ENCODE assay signal across 25 cellular contexts in genomic region chr17:78966906-78967600, GRCh38. TPM values are rescaled to one million over a fixed set of nuclear protein-coding genes. Genes with fewer than 3 reads are reported as not detected.
A peak's percentile ranks its signal among the peaks of the same experiment; 100 is the strongest.
DNase-seq lines count a peak whose midpoint lies in the region; ATAC-seq, FAIRE-seq and TF ChIP-seq lines count a peak whose summit lies in the region.
"Had no signal": no experiment of that assay in that cellular context is flagged by ENCODE, and none has a peak within 500 bp of the region (broad histone marks: within the 10 kb centered on the region; RNA-seq: fewer than 3 reads in every experiment).

No MANE protein-coding gene starts in this region.

- no peaks in the 10 kb centered on the region for H3K9me1 ChIP-seq in K562 (ENCODE audit: control insufficient read depth, insufficient read depth, low read length)

- no peak overlapping the region for H3K27ac Mint-ChIP-seq in neural progenitor cell
- H3K27ac Mint-ChIP-seq: CD8-positive, alpha-beta T cell had no signal

- H3K27me3 Mint-ChIP-seq in neural progenitor cell (ENCODE audit: insufficient read depth, low read depth) = peaks cover 11% of the 10 kb centered on the region

- H3K4me1 Mint-ChIP-seq in neural progenitor cell = peaks cover 26% of the 10 kb centered on the region

- H3K9me3 ChIP-seq in BLaER1 = no peaks in the 10 kb centered on the region
- no peaks in the 10 kb centered on the region for H3K9me3 ChIP-seq in K562 (replicated peaks; ENCODE audit: control insufficient read depth, insufficient read depth, low read depth, low read length)
- no peaks in the 10 kb centered on the region for H3K9me3 ChIP-seq in osteoblast (ENCODE audit: low read depth, low read length)
- no peaks in the 10 kb centered on the region for H3K9me3 ChIP-seq in Peyer's patch
- no peaks in the 10 kb centered on the region for H3K9me3 ChIP-seq in neural progenitor cell (ENCODE audit: low read depth)
- H3K9me3 ChIP-seq: Caco-2 had no signal

- H3K4me3 Mint-ChIP-seq in neural progenitor cell = no peak overlapping the region
- H3K4me3 Mint-ChIP-seq: CD8-positive, alpha-beta T cell; IgD-negative memory B cell had no signal

- H2AFZ ChIP-seq in K562 (ENCODE audit: low read depth, low read length) (no peak overlapping the region), osteoblast (ENCODE audit: low read length) (no peak overlapping the region), neural progenitor cell (replicated peaks) (no peak overlapping the region)

- H3K36me3 Mint-ChIP-seq in neural progenitor cell = no peaks in the 10 kb centered on the region
- H3K36me3 Mint-ChIP-seq: IgD-negative memory B cell had no signal

- no peak for ATAC-seq in K562
- ATAC-seq: CD8-positive, alpha-beta T cell; SK-N-SH treated with all-trans-retinoic acid at 6 μM for 48 hours had no signal

- CTCF ChIA-PET in K562 (lab: Yijun Ruan, JAX; ENCODE audit: low intra/inter-chr PET ratio) = no interaction called here

- H3F3A ChIP-seq in neural progenitor cell (ENCODE audit: low read depth) = no peaks in the 10 kb centered on the region

- H3K4me2 ChIP-seq in BLaER1 (peak overlapping the region; percentile 89), K562 (ENCODE audit: insufficient read depth, low read length) (no peak overlapping the region), osteoblast (ENCODE audit: insufficient read depth, low read length) (no peak overlapping the region), neural progenitor cell (no peak overlapping the region)

- TF ChIP-seq CTCF in K562 (IDR thresholded peaks at IDR 0.05 in 2 of 3, conservative IDR thresholded peaks at IDR 0.05 in 1 of 3; ENCODE audit: insufficient read depth in 2 of 3, low read depth in 1 of 3, low read length in 3 of 3) (no peak), osteoblast (IDR thresholded peaks at IDR 0.05; ENCODE audit: extremely low read depth, low read depth, low read length) (no peak), Peyer's patch (IDR thresholded peaks at IDR 0.05) (no peak), neural progenitor cell (IDR thresholded peaks at IDR 0.05) (no peak)

- peak overlapping the region; percentile 30; the same call in 1 of the 2 replicates for H3K9ac ChIP-seq in BLaER1
- no peak overlapping the region for H3K9ac ChIP-seq in K562 (ENCODE audit: insufficient read depth in 1 of 2, low read depth in 2 of 2, low read length in 2 of 2)
- no peak overlapping the region for H3K9ac ChIP-seq in neural progenitor cell

- BruUV-seq in K562 (replicated peaks; lab: Mats Ljungman, UMichigan) = no TSS peak

- H3K79me2 ChIP-seq in K562 (ENCODE audit: control insufficient read depth, insufficient read depth, low read length) = no peaks in the 10 kb centered on the region
- peaks cover 7% of the 10 kb centered on the region for H3K79me2 ChIP-seq in osteoblast (ENCODE audit: insufficient read depth, low read length)
- H3K79me2 ChIP-seq in neural progenitor cell (ENCODE audit: low read depth) = no peaks in the 10 kb centered on the region

- H3K27me3 ChIP-seq in BLaER1 (no peaks in the 10 kb centered on the region), H7 (ENCODE audit: control insufficient read depth, insufficient read depth, low read length) (no peaks in the 10 kb centered on the region), K562 (ENCODE audit: control insufficient read depth in 2 of 2, insufficient read depth in 2 of 2, low read length in 2 of 2) (peaks cover 38 to 78% of the 10 kb centered on the region in 2 experiments), osteoblast (ENCODE audit: insufficient read depth, low read length) (no peaks in the 10 kb centered on the region), Peyer's patch (no peaks in the 10 kb centered on the region), neural progenitor cell (no peaks in the 10 kb centered on the region)

- H3K36me3 ChIP-seq in BLaER1 (peaks cover 5% of the 10 kb centered on the region; the same call in 1 of the 2 replicates), H7 (replicated peaks; ENCODE audit: control insufficient read depth, insufficient read depth, low read length) (no peaks in the 10 kb centered on the region), K562 (ENCODE audit: control insufficient read depth, insufficient read depth, low read length) (no peaks in the 10 kb centered on the region), osteoblast (ENCODE audit: insufficient read depth, low read length) (peaks cover 12% of the 10 kb centered on the region), Peyer's patch (peaks cover 0 to 34% (median 0%) of the 10 kb centered on the region in 3 donors), neural progenitor cell (no peaks in the 10 kb centered on the region)

- in situ Hi-C loops in K562 (cut with MboI) = loop anchor here (5.0 kb wide), 1 partner anchor 85 kb away; no protein-coding TSS in a partner anchor

- DNase-seq in H7 (peak; percentile 33), K562 (ENCODE audit: extremely low read depth in 1 of 4, low spot score in 3 of 4) (no peak), osteoblast (ENCODE audit: insufficient read length, low spot score, missing footprints) (peak; percentile 56), activated gamma-delta T cell treated with Interleukin-2 at 50 U/mL for 16 hours (no peak), Peyer's patch (no peak), neural progenitor cell (ENCODE audit: low spot score) (no peak)
- DNase-seq: C1 segment of cervical spinal cord; Caco-2; CD8-positive, alpha-beta T cell; DMS 273 treated with DMSO at 0.1 percent for 48 hours; DMS79 treated with DMSO at 0.1 percent for 48 hours; GF-D8; NCI-H1048; NCI-H1417; NCI-H1694 treated with DMSO at 0.1 percent for 48 hours; NCI-H2081; NCI-H2227 treated with DMSO at 0.1 percent for 48 hours; NCI-H526 treated with DMSO at 0.1 percent for 48 hours; SIG-M5 had no signal

- H3K4me1 ChIP-seq in BLaER1 = peaks cover 100% of the 10 kb centered on the region
- peaks cover 0 to 23% of the 10 kb centered on the region in 2 experiments; a peak in 2 of 5 replicates for H3K4me1 ChIP-seq in K562 (replicated peaks in 1 of 2; ENCODE audit: control insufficient read depth in 2 of 2, insufficient read depth in 2 of 2, low read length in 2 of 2)
- H3K4me1 ChIP-seq in osteoblast (ENCODE audit: insufficient read depth, low read length) = peaks cover 7% of the 10 kb centered on the region
- H3K4me1 ChIP-seq in Peyer's patch = peaks cover 0 to 15% (median 0%) of the 10 kb centered on the region in 4 donors
- no peaks in the 10 kb centered on the region for H3K4me1 ChIP-seq in neural progenitor cell

- H3K27ac ChIP-seq in BLaER1 = peak overlapping the region; percentile 69
- no peak overlapping the region for H3K27ac ChIP-seq in K562 (ENCODE audit: extremely low read depth, low read depth, low read length)
- H3K27ac ChIP-seq in osteoblast (ENCODE audit: low read depth, low read length) = no peak overlapping the region
- no peak overlapping the region for H3K27ac ChIP-seq in Peyer's patch
- H3K27ac ChIP-seq in neural progenitor cell = no peak overlapping the region

- H3K4me3 ChIP-seq in BLaER1 = no peak overlapping the region
- no peak overlapping the region for H3K4me3 ChIP-seq in H7 (ENCODE audit: insufficient read depth, low read depth, low read length)
- H3K4me3 ChIP-seq in K562 = no peak overlapping the region
- H3K4me3 ChIP-seq in osteoblast (ENCODE audit: insufficient read depth, low read length) = no peak overlapping the region
- H3K4me3 ChIP-seq in Peyer's patch = no peak overlapping the region
- H3K4me3 ChIP-seq in neural progenitor cell = no peak overlapping the region
- H3K4me3 ChIP-seq: HAP-1 had no signal

- no peak for TF ChIP-seq EP300 in K562 (IDR thresholded peaks at IDR 0.05; ENCODE audit: low read length)

- H4K20me1 ChIP-seq in BLaER1 (peaks cover 19% of the 10 kb centered on the region), K562 (replicated peaks; ENCODE audit: control insufficient read depth, insufficient read depth, low read length) (0 out of 2 replicates have a peak, but pooled peaks cover 3% of the 10 kb centered on the region), osteoblast (ENCODE audit: insufficient read depth, low read length) (peaks cover 9% of the 10 kb centered on the region), neural progenitor cell (ENCODE audit: low read depth) (no peaks in the 10 kb centered on the region)

- H3K9me3 Mint-ChIP-seq in neural progenitor cell = no peaks in the 10 kb centered on the region
- H3K9me3 Mint-ChIP-seq: CD8-positive, alpha-beta T cell; IgD-negative memory B cell had no signal

- no peak for TF ChIP-seq RAD21 in K562 (CRISPR knock-in tag; conservative IDR thresholded peaks at IDR 0.05 in 1 of 2, IDR thresholded peaks at IDR 0.05 in 1 of 2)

- intact Hi-C loops in K562 (cut with micrococcal nuclease) = no loop called here

- WGBS in K562 (ENCODE audit: insufficient coverage, low coverage, missing lambda C conversion rate) = 9% methylated on average over 23 of the region's 23 CpGs

- no peak for FAIRE-seq in K562 (lab: Jason Lieb, UNC)
- FAIRE-seq: A204.1, GM12891 had no signal

- POLR2A ChIA-PET in K562 (lab: Yijun Ruan, JAX) = interaction anchor here (0.6 to 2.0 kb wide), 5 partner anchors 8 to 545 kb away, joined by 3 to 6 read pairs (median 3); partner anchors contain the start of gene LGALS3BP

- no peak for TF ChIP-seq POLR2A in K562 (conservative IDR thresholded peaks at IDR 0.05)
- TF ChIP-seq POLR2A in Peyer's patch (IDR thresholded peaks at IDR 0.05) = no peak

RNA-seq across cellular contexts. Expression of gene LGALS3BP, which starts 12.7 kb away (rescaled TPM):
- 116 and 129 TPM in 2 replicates for total RNA-seq in H7 (2014; rRNA removed; shearing (Covaris generic))
- total RNA-seq in K562 (2011; cell fraction: chromatin; rRNA removed; ENCODE audit: low replicate concordance) = 1.6 and 6.3 TPM in 2 replicates
- total RNA-seq in K562 (2011; cell fraction: nucleolus; rRNA removed) = 7.7 and 7.8 TPM in 2 replicates
- total RNA-seq in K562 (2011; cell fraction: nucleoplasm; rRNA removed) = 4.3 and 5.4 TPM in 2 replicates
- total RNA-seq in K562 (2014; rRNA removed) (4.8 and 5.9 TPM in 2 replicates), K562 (2014; rRNA removed; fragmentation: Illumina TruSeq; extraction: Trizol) (0.73 and 1.4 TPM in 2 replicates), K562 (2015; rRNA removed; fragmentation: Illumina TruSeq; extraction: Trizol) (4.4 and 4.7 TPM in 2 replicates), K562 (2021) (5.3 and 8.7 TPM in 2 replicates), osteoblast (388 and 457 TPM in 2 replicates), Peyer's patch (1,000 to 10,000 TPM in 3 of 4 donors, 100 to 1,000 TPM in 1; 202 to 2,181 (median 1,427) TPM), neural progenitor cell (ENCODE audit: low replicate concordance) (17.5 and 64.3 TPM in 2 replicates)
- polyA plus RNA-seq in K562 (2011; rRNA removed) (0.68 and 2.4 TPM in 2 replicates), K562 (2014; fragmentation: Illumina TruSeq; extraction: Trizol) (3.8 and 4.2 TPM in 2 replicates), K562 (2014; fragmentation: Nextera tagmentation; extraction: Ambion mirVana) (under 1 TPM; 0.39 to 0.59 TPM), K562 (2014; rRNA removed) (3.2 and 3.3 TPM in 2 replicates)
- 1.2 and 2.3 TPM in 2 replicates for polyA plus RNA-seq in K562 (2011; cell fraction: cytosol; rRNA removed)
- 3.9 and 8.1 TPM in 2 replicates for polyA plus RNA-seq in K562 (2011; cell fraction: nucleus; rRNA removed)
- 8.6 and 29.2 TPM in 2 replicates for polyA plus RNA-seq in K562 (2012)
- polyA minus RNA-seq in K562 (2011; rRNA and poly(A)+ RNA removed) = 1.1 and 1.3 TPM in 2 replicates
- 4.7 and 6.4 TPM in 2 replicates for polyA minus RNA-seq in K562 (2011; cell fraction: cytosol; rRNA and poly(A)+ RNA removed)
- 1.4 and 2.8 TPM in 2 replicates for polyA minus RNA-seq in K562 (2011; cell fraction: nucleus; rRNA and poly(A)+ RNA removed)

RNA-seq across cellular contexts. Expression of gene TIMP2, which starts 41.9 kb away (rescaled TPM):
- 12.3 and 13.9 TPM in 2 replicates for total RNA-seq in H7 (2014; rRNA removed; shearing (Covaris generic))
- not detected in 2 replicates for total RNA-seq in K562 (2011; cell fraction: chromatin; rRNA removed; ENCODE audit: low replicate concordance)
- total RNA-seq in K562 (2011; cell fraction: nucleolus; rRNA removed) = not detected in 2 replicates
- not detected in 2 replicates for total RNA-seq in K562 (2011; cell fraction: nucleoplasm; rRNA removed)
- total RNA-seq in K562 (2014; rRNA removed) (not detected in 2 replicates), K562 (2014; rRNA removed; fragmentation: Illumina TruSeq; extraction: Trizol) (not detected in 2 replicates), K562 (2015; rRNA removed; fragmentation: Illumina TruSeq; extraction: Trizol) (not detected in 2 replicates), K562 (2021) (0.49 and 0.55 TPM in 2 replicates), osteoblast (164 and 171 TPM in 2 replicates), Peyer's patch (10 to 100 TPM; 27.2 to 73.2 (median 45.0) TPM), neural progenitor cell (ENCODE audit: low replicate concordance) (19.8 and 22.3 TPM in 2 replicates)
- polyA plus RNA-seq in K562 (2011; rRNA removed) (not detected in 2 replicates), K562 (2014; fragmentation: Illumina TruSeq; extraction: Trizol) (not detected in 2 replicates), K562 (2014; fragmentation: Nextera tagmentation; extraction: Ambion mirVana) (not detected), K562 (2014; rRNA removed) (not detected in 2 replicates)
- polyA plus RNA-seq in K562 (2011; cell fraction: cytosol; rRNA removed) = 0.01 and 0.03 TPM in 2 replicates
- not detected in 2 replicates for polyA plus RNA-seq in K562 (2011; cell fraction: nucleus; rRNA removed)
- 0.06 TPM in 1 of 2 replicates, not detected in the other for polyA plus RNA-seq in K562 (2012)
- polyA minus RNA-seq in K562 (2011; rRNA and poly(A)+ RNA removed) = not detected in 2 replicates
- not detected in 2 replicates for polyA minus RNA-seq in K562 (2011; cell fraction: cytosol; rRNA and poly(A)+ RNA removed)
- polyA minus RNA-seq in K562 (2011; cell fraction: nucleus; rRNA and poly(A)+ RNA removed) = not detected in 2 replicates

RNA-seq across cellular contexts. Expression of gene CANT1, which starts 42.5 kb away (rescaled TPM):
- 27.3 and 29.6 TPM in 2 replicates for total RNA-seq in H7 (2014; rRNA removed; shearing (Covaris generic))
- total RNA-seq in K562 (2011; cell fraction: chromatin; rRNA removed; ENCODE audit: low replicate concordance) = 43.0 and 99.3 TPM in 2 replicates
- 96.1 and 114 TPM in 2 replicates for total RNA-seq in K562 (2011; cell fraction: nucleolus; rRNA removed)
- 74.2 and 76.3 TPM in 2 replicates for total RNA-seq in K562 (2011; cell fraction: nucleoplasm; rRNA removed)
- total RNA-seq in K562 (2014; rRNA removed) (25.7 and 30.6 TPM in 2 replicates), K562 (2014; rRNA removed; fragmentation: Illumina TruSeq; extraction: Trizol) (12.6 and 13.9 TPM in 2 replicates), K562 (2015; rRNA removed; fragmentation: Illumina TruSeq; extraction: Trizol) (21.6 and 23.9 TPM in 2 replicates), K562 (2021) (66.4 and 68.4 TPM in 2 replicates), osteoblast (49.2 and 51.3 TPM in 2 replicates), Peyer's patch (100 to 1,000 TPM in 1 of 4 donors, 10 to 100 TPM in 3; 56.9 to 125 (median 80.0) TPM), neural progenitor cell (ENCODE audit: low replicate concordance) (24.3 and 61.3 TPM in 2 replicates)
- polyA plus RNA-seq in K562 (2011; rRNA removed) (22.5 and 27.2 TPM in 2 replicates), K562 (2014; fragmentation: Illumina TruSeq; extraction: Trizol) (25.8 and 29.2 TPM in 2 replicates), K562 (2014; fragmentation: Nextera tagmentation; extraction: Ambion mirVana) (1 to 10 TPM; 2.7 to 2.9 TPM), K562 (2014; rRNA removed) (24.9 and 25.2 TPM in 2 replicates)
- polyA plus RNA-seq in K562 (2011; cell fraction: cytosol; rRNA removed) = 22.3 and 42.0 TPM in 2 replicates
- 19.9 and 27.7 TPM in 2 replicates for polyA plus RNA-seq in K562 (2011; cell fraction: nucleus; rRNA removed)
- polyA plus RNA-seq in K562 (2012) = 50.7 and 73.7 TPM in 2 replicates
- 26.4 and 26.9 TPM in 2 replicates for polyA minus RNA-seq in K562 (2011; rRNA and poly(A)+ RNA removed)
- polyA minus RNA-seq in K562 (2011; cell fraction: cytosol; rRNA and poly(A)+ RNA removed) = 29.2 and 54.9 TPM in 2 replicates
- polyA minus RNA-seq in K562 (2011; cell fraction: nucleus; rRNA and poly(A)+ RNA removed) = 12.3 and 17.8 TPM in 2 replicates

RNA-seq across cellular contexts. Expression of gene C1QTNF1, which starts 56.9 kb away (rescaled TPM):
- total RNA-seq in H7 (2014; rRNA removed; shearing (Covaris generic)) = 0.28 and 0.67 TPM in 2 replicates
- total RNA-seq in K562 (2011; cell fraction: chromatin; rRNA removed; ENCODE audit: low replicate concordance) = not detected in 2 replicates
- not detected in 2 replicates for total RNA-seq in K562 (2011; cell fraction: nucleolus; rRNA removed)
- not detected in 2 replicates for total RNA-seq in K562 (2011; cell fraction: nucleoplasm; rRNA removed)
- total RNA-seq in K562 (2014; rRNA removed) = not detected in 2 replicates
- total RNA-seq in K562 (2014; rRNA removed; fragmentation: Illumina TruSeq; extraction: Trizol) = not detected in 2 replicates
- not detected in 2 replicates for total RNA-seq in K562 (2015; rRNA removed; fragmentation: Illumina TruSeq; extraction: Trizol)
- total RNA-seq in K562 (2021) = 0.09 and 0.22 TPM in 2 replicates
- not detected in 2 replicates for polyA plus RNA-seq in K562 (2011; rRNA removed)
- polyA plus RNA-seq in K562 (2011; cell fraction: cytosol; rRNA removed) = not detected in 2 replicates
- not detected in 2 replicates for polyA plus RNA-seq in K562 (2011; cell fraction: nucleus; rRNA removed)
- not detected in 2 replicates for polyA plus RNA-seq in K562 (2012)
- polyA plus RNA-seq in K562 (2014; fragmentation: Illumina TruSeq; extraction: Trizol) = not detected in 2 replicates
- not detected for polyA plus RNA-seq in K562 (2014; fragmentation: Nextera tagmentation; extraction: Ambion mirVana)
- not detected in 2 replicates for polyA plus RNA-seq in K562 (2014; rRNA removed)
- polyA minus RNA-seq in K562 (2011; rRNA and poly(A)+ RNA removed) = not detected in 2 replicates
- polyA minus RNA-seq in K562 (2011; cell fraction: cytosol; rRNA and poly(A)+ RNA removed) = not detected in 2 replicates
- polyA minus RNA-seq in K562 (2011; cell fraction: nucleus; rRNA and poly(A)+ RNA removed) = not detected in 2 replicates
- total RNA-seq in osteoblast = 13.8 and 14.4 TPM in 2 replicates
- total RNA-seq in Peyer's patch = 10 to 100 TPM in 3 of 4 donors, 1 to 10 TPM in 1; 6.3 to 20.6 (median 14.3) TPM
- 1.4 and 2.6 TPM in 2 replicates for total RNA-seq in neural progenitor cell (ENCODE audit: low replicate concordance)
- polyA plus RNA-seq: IgD-negative memory B cell had no signal

Comparison
In these comparisons a context has a peak if more than half of its experiments do, and no peak if none do; other contexts are left out.
1. DNase-seq: peak in H7 (single experiment) and osteoblast (single experiment); none in K562 (0 of 4), activated gamma-delta T cell treated with Interleukin-2 at 50 U/mL for 16 hours (single experiment), Peyer's patch (0 of 3) and neural progenitor cell (single experiment).